Comparison of ENCODE assay signal across 1 cellular context in genomic region chr3:104873331-104873730, GRCh38.
TF ChIP-seq lines count a peak whose summit lies in the region.

No MANE protein-coding gene starts in this region.

TF ChIP-seq in endothelial cell of umbilical vein, 7 proteins besides CTCF, POLR2A, EP300 and RAD21:
- TF ChIP-seq FOS (IDR thresholded peaks at IDR 0.05; ENCODE audit: borderline replicate concordance, insufficient read depth, low read length) (no peak), EZH2 (IDR thresholded peaks at IDR 0.05; ENCODE audit: borderline replicate concordance, low read depth, low read length, severe bottlenecking) (no peak), POLR2AphosphoS5 (IDR thresholded peaks at IDR 0.05; ENCODE audit: insufficient read depth, low read depth, low read length) (no peak), MAX (IDR thresholded peaks at IDR 0.05; ENCODE audit: insufficient read depth, insufficient read length) (no peak)
TF ChIP-seq in endothelial cell of umbilical vein: peak in this region for 0.
